ENCODE assay signal across 9 cellular contexts in the genomic region with DNA sequence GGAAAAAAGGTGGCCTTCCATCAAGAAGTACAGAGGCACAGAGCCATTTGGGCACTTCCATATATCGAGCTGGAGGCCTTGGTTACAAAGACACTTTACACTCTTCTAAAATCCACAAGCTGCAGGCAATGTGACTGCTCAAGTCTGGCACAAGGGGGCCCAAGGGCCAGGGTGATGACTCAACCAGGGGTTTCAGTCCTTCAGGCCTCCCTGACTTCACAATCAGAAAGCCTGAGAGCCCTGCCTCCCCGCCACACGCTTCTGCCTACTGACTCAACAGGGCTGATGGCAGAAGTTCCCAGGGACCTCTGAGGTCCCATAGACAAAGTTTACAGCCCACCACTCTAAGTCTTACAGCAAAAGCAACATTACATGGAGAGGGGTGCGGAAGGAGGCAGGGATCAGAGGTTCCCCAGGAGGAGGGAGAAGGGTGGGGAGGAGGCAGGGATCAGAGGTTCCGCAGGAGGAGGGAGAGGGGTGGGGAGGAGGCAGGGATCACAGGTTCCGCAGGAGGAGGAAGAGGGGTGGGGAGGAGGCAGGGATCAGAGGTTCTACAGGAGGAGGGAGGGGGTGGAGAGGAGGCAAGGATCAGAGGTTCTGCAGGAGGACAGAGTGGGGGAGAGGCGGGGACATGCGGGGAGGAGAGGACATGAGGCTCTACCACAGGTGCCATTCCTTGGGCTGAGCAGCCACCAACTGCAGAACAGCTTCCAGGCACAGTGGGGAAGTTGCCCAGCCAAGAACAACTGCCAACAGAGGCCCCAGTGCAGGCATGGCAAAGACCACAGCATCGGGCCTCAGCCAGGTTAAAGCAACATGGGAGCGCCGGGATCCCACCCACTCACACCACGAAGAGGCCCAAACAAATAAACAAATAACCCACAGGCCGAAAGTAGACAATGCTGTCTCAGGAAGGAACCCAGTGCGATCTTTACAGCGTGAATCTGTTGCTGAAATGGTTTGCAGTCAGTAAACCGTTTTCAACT. TPM values are rescaled to one million over a fixed set of nuclear protein-coding genes. Genes with fewer than 3 reads are reported as not detected.
DNase-seq lines count a peak whose midpoint lies in the region; ATAC-seq and TF ChIP-seq lines count a peak whose summit lies in the region.
"Had no signal": no experiment of that assay in that cellular context is flagged by ENCODE, and none has a peak within 500 bp of the region (broad histone marks: within the 10 kb centered on the region; RNA-seq: fewer than 3 reads in every experiment).

No MANE protein-coding gene starts in this region.

- ATAC-seq in HG03039 (IDR thresholded peaks at IDR 0.05; ENCODE audit: unreplicated experiment): peak; percentile 97

- TF ChIP-seq CTCF in fibroblast of the aortic adventitia (IDR thresholded peaks at IDR 0.05; ENCODE audit: insufficient read depth, low read length): peak; percentile 1

- no peak overlapping the region for H3K4me3 ChIP-seq in fibroblast of the aortic adventitia (ENCODE audit: low read depth, low read length)
- H3K4me3 ChIP-seq: BLaER1 treated with 17β-estradiol and CSF1 and Interleukin-3, amounts not matched to agents 10 nM and 100 nM had no signal

- DNase-seq in activated T-cell treated with anti-CD3 and anti-CD28 coated beads for 24 hours (ENCODE audit: low read depth): peak; percentile 41
- no peak for DNase-seq in activated T-cell treated with anti-CD3 and anti-CD28 coated beads for 4 hours
- peak; percentile 42 for DNase-seq in T1000 (lab: John Stamatoyannopoulos, UW)
- no peak for DNase-seq in fibroblast of the aortic adventitia (ENCODE audit: low read depth)
- DNase-seq in DMS153 (lab: John Stamatoyannopoulos, UW): no peak
- no peak for DNase-seq in NCI-H526 (lab: John Stamatoyannopoulos, UW)
- no peak for DNase-seq in NCI-H2029 treated with DMSO at 0.1 percent for 48 hours (lab: John Stamatoyannopoulos, UW)

RNA-seq across cellular contexts. Expression of gene SLC7A1, which starts 52.0 kb away (rescaled TPM):
- 3.8 and 33.1 TPM in 2 replicates for total RNA-seq in fibroblast of the aortic adventitia (ENCODE audit: low replicate concordance)

Comparison
In these comparisons a context has a peak if more than half of its experiments do, and no peak if none do; other contexts are left out.
1. DNase-seq: peak in activated T-cell treated with anti-CD3 and anti-CD28 coated beads for 24 hours (single experiment) and T1000 (single experiment); none in activated T-cell treated with anti-CD3 and anti-CD28 coated beads for 4 hours (single experiment), fibroblast of the aortic adventitia (single experiment), DMS153 (single experiment), NCI-H526 (0 of 2) and NCI-H2029 treated with DMSO at 0.1 percent for 48 hours (single experiment).